ENCODE assay signal across 17 cellular contexts in the genomic region with DNA sequence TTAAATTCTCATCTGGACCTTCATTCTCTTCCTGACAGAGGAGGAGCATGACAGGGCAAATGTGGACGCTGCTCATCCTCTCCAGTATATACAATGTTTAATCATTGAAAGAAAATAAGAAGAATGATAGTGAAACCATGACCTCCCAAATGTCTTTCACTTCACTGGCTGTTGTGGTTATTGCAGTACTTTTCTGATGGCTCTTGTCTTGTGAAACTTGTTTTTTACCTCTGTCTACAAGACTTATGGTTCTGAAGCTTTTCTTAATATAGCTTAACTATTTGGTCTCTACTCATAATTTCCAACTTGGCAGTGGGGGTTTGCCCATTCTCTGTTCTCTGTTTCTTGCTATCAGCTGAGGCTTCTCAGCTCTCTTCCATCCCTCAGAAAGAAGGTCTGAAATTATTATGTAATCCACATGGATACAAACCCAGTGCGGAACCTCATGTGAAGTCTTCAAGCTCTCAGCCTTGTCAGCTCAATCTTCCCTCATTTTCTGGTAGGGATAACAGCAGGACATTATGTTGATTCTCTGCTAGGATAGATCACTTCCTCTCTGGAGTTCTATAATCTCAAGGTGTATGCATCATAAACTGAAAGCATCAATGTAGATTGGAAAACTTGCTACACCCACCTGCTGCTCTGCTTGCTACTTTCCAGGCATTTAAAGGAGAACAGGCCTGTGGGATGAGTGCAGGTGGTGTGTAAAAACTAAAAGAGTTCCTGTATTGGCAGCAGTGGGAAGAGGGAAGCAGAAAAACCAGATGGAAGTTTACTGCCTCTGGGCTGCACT.
DNase-seq lines count a peak whose midpoint lies in the region; ATAC-seq, FAIRE-seq and TF ChIP-seq lines count a peak whose summit lies in the region.
"Had no signal": no experiment of that assay in that cellular context is flagged by ENCODE, and none has a peak within 500 bp of the region (broad histone marks: within the 10 kb centered on the region; RNA-seq: fewer than 3 reads in every experiment).

No MANE protein-coding gene starts in this region.

- no peaks in the 10 kb centered on the region for H4K20me1 ChIP-seq in MM.1S (ENCODE audit: insufficient read depth, low read length)

- no peaks in the 10 kb centered on the region for H3K9me3 ChIP-seq in MM.1S (replicated peaks; ENCODE audit: insufficient read depth, low read length)
- no peaks in the 10 kb centered on the region for H3K9me3 ChIP-seq in upper lobe of right lung
- H3K9me3 ChIP-seq: neutrophil had no signal

- ATAC-seq in GM18511 (IDR thresholded peaks at IDR 0.05; ENCODE audit: unreplicated experiment) (peak; percentile 96), GM21367 (IDR thresholded peaks at IDR 0.05; ENCODE audit: unreplicated experiment) (peak; percentile 94), HG02981 (IDR thresholded peaks at IDR 0.05; ENCODE audit: unreplicated experiment) (peak; percentile 96), upper lobe of right lung (no peak)

- H3K36me3 ChIP-seq in MM.1S (replicated peaks; ENCODE audit: insufficient read depth, low read length) = no peaks in the 10 kb centered on the region
- no peaks in the 10 kb centered on the region for H3K36me3 ChIP-seq in upper lobe of right lung
- H3K36me3 ChIP-seq: neutrophil, WERI-Rb-1 had no signal

- H3K9me2 ChIP-seq in MM.1S (replicated peaks; ENCODE audit: insufficient read depth, low read length) = no peaks in the 10 kb centered on the region

- H3F3A ChIP-seq in MM.1S (ENCODE audit: insufficient read depth, low read length) = peaks cover 7% of the 10 kb centered on the region; the same call in 1 of the 2 replicates

- intact Hi-C loops in upper lobe of right lung (cut with DNase I) = no loop called here

- H3K27ac ChIP-seq in MM.1S (ENCODE audit: low read length) (peak overlapping the region; percentile 19; the same call in 1 of the 2 replicates), upper lobe of right lung (no peak overlapping the region)
- H3K27ac ChIP-seq: neutrophil, RWPE1, WERI-Rb-1 had no signal

- H3K4me3 ChIP-seq in MM.1S (ENCODE audit: low read length) = no peak overlapping the region
- no peak overlapping the region for H3K4me3 ChIP-seq in upper lobe of right lung

- H3K79me2 ChIP-seq in MM.1S (ENCODE audit: low read length) = no peaks in the 10 kb centered on the region

- H2AFZ ChIP-seq in MM.1S (ENCODE audit: low read length) = no peak overlapping the region

- H3K27me3 ChIP-seq in MM.1S (replicated peaks; ENCODE audit: insufficient read depth, low read length) (no peaks in the 10 kb centered on the region), upper lobe of right lung (no peaks in the 10 kb centered on the region)
- H3K27me3 ChIP-seq: neutrophil had no signal

- no peak for TF ChIP-seq CTCF in MM.1S (IDR thresholded peaks at IDR 0.05; ENCODE audit: low read length)
- no peak for TF ChIP-seq CTCF in upper lobe of right lung (IDR thresholded peaks at IDR 0.05)

- peak; percentile 72 for DNase-seq in MM.1S
- DNase-seq in GF-D8 (lab: John Stamatoyannopoulos, UW) = no peak
- no peak for DNase-seq in RCC 7860 (ENCODE audit: low spot score)
- DNase-seq in upper lobe of right lung = no peak
- DNase-seq in cerebellum (ENCODE audit: low spot score) = no peak
- DNase-seq: C1 segment of cervical spinal cord; central memory CD4-positive, alpha-beta T cell; kidney glomerular epithelial cell; NCI-H2081; stimulated activated CD4-positive, alpha-beta T cell treated with anti-CD3 and anti-CD28 coated beads, Interleukin-2, amount 100 ng/mL, for 24 hours; substantia nigra; WERI-Rb-1 had no signal

- H3K4me1 ChIP-seq in MM.1S (ENCODE audit: low read length) (peaks cover 10% of the 10 kb centered on the region), upper lobe of right lung (no peaks in the 10 kb centered on the region)

- FAIRE-seq in RCC 7860 (lab: Jason Lieb, UNC) = no peak

- no peak overlapping the region for H3K9ac ChIP-seq in MM.1S (ENCODE audit: low read length)

- H3K4me2 ChIP-seq in MM.1S (ENCODE audit: low read depth, low read length) = peak overlapping the region; percentile 13
